ENCODE assay signal across 26 cellular contexts in the genomic region with DNA sequence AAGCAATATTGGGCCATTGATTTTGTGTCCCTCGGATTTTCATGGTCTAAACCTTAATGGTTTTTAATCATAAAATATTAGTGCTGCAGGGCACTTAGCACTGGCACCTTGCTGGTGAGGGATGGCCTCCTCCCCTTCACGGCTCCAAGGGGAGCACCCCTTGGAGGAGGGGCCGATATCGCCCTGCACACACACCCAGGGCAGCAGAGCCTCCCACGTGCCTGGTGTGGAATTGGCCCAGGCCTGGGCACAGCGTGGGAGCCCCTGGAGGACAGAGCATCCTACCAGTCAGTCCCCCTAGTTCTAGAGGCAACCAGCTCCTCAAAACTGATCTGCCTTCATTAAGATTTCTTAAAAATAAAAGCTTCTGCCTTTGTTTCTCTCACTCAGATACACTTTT.
"Had no signal": no experiment of that assay in that cellular context is flagged by ENCODE, and none has a peak within 500 bp of the region (broad histone marks: within the 10 kb centered on the region; RNA-seq: fewer than 3 reads in every experiment).

No MANE protein-coding gene starts in this region.

- DNase-seq: colonic mucosa; effector CD8-positive, alpha-beta T cell; endodermal cell; foreskin fibroblast; gastrocnemius medialis; heart left ventricle; kidney; naive thymus-derived CD8-positive, alpha-beta T cell; nephron progenitor cell; stimulated activated CD4-positive, alpha-beta T cell treated with anti-CD3 and anti-CD28 coated beads, Interleukin-2, amount 100 ng/mL, for 24 hours; stimulated activated CD4-positive, alpha-beta T cell treated with anti-CD3 and anti-CD28 coated beads, Interleukin-4, amount 100 ng/mL, for 24 hours; stimulated activated naive CD4-positive, alpha-beta T cell treated with Interleukin-2 at 50 U/mL for 16 hours; stomach; thyroid gland; trophoblast cell had no signal

- H3K27ac ChIP-seq: colonic mucosa, epithelial cell of prostate, gastrocnemius medialis, heart left ventricle, hepatocyte, neutrophil, pancreas, right atrium auricular region, stomach, thyroid gland had no signal

- H3K36me3 Mint-ChIP-seq: naive thymus-derived CD8-positive, alpha-beta T cell; stimulated activated effector memory CD8-positive, alpha-beta T cell treated with anti-CD3 and anti-CD28 coated beads, Interleukin-12 subunit alpha, Interleukin-12 subunit beta, amount 100 ng/mL, for 72 hours had no signal

- H3K4me2 ChIP-seq: hepatocyte, smooth muscle cell had no signal

- H3K4me1 Mint-ChIP-seq: endodermal cell had no signal

- H3K27ac Mint-ChIP-seq: dendritic cell treated with granulocyte-macrophage colony-stimulating factor and Interleukin-4, amounts not matched to agents 40 ng/mL and 50 ng/mL, for 4 days; endodermal cell; naive thymus-derived CD8-positive, alpha-beta T cell; nephron progenitor cell; stimulated activated effector memory CD8-positive, alpha-beta T cell treated with anti-CD3 and anti-CD28 coated beads, Interleukin-12 subunit alpha, Interleukin-12 subunit beta, amount 100 ng/mL, for 72 hours had no signal

- H3K9me3 ChIP-seq: colonic mucosa, gastrocnemius medialis, heart left ventricle, neutrophil, pancreas, right atrium auricular region, stomach, thyroid gland had no signal

- H3K9me3 Mint-ChIP-seq: dendritic cell treated with granulocyte-macrophage colony-stimulating factor and Interleukin-4, amounts not matched to agents 40 ng/mL and 50 ng/mL, for 4 days; endodermal cell; naive thymus-derived CD8-positive, alpha-beta T cell; nephron progenitor cell; stimulated activated effector memory CD8-positive, alpha-beta T cell treated with anti-CD3 and anti-CD28 coated beads, Interleukin-12 subunit alpha, Interleukin-12 subunit beta, amount 100 ng/mL, for 72 hours had no signal

- H3K36me3 ChIP-seq: colonic mucosa, gastrocnemius medialis, heart left ventricle, neutrophil, pancreas, right atrium auricular region, stomach, thyroid gland had no signal

- H2AFZ ChIP-seq: hepatocyte had no signal

- FAIRE-seq: kidney, pancreas had no signal

- ATAC-seq: esophagus mucosa; gastrocnemius medialis; heart left ventricle; left lobe of liver; naive thymus-derived CD8-positive, alpha-beta T cell; pancreas; sciatic nerve; stimulated activated effector memory CD8-positive, alpha-beta T cell treated with anti-CD3 and anti-CD28 coated beads, Interleukin-12 subunit alpha, Interleukin-12 subunit beta, amount 100 ng/mL, for 72 hours had no signal

- H3K27me3 ChIP-seq: colonic mucosa, pancreas, right atrium auricular region, thyroid gland had no signal

- H3K4me3 ChIP-seq: colonic mucosa, gastrocnemius medialis, heart left ventricle, hepatocyte, pancreas, right atrium auricular region, smooth muscle cell, stomach, thyroid gland had no signal

- H3K4me3 Mint-ChIP-seq: dendritic cell treated with granulocyte-macrophage colony-stimulating factor and Interleukin-4, amounts not matched to agents 40 ng/mL and 50 ng/mL, for 4 days; endodermal cell; naive thymus-derived CD8-positive, alpha-beta T cell; nephron progenitor cell; stimulated activated effector memory CD8-positive, alpha-beta T cell treated with anti-CD3 and anti-CD28 coated beads, Interleukin-12 subunit alpha, Interleukin-12 subunit beta, amount 100 ng/mL, for 72 hours had no signal

- H3K79me2 ChIP-seq: hepatocyte had no signal

- H3K4me1 ChIP-seq: colonic mucosa, gastrocnemius medialis, heart left ventricle, pancreas, right atrium auricular region, stomach, thyroid gland had no signal
